In the genomic region with DNA sequence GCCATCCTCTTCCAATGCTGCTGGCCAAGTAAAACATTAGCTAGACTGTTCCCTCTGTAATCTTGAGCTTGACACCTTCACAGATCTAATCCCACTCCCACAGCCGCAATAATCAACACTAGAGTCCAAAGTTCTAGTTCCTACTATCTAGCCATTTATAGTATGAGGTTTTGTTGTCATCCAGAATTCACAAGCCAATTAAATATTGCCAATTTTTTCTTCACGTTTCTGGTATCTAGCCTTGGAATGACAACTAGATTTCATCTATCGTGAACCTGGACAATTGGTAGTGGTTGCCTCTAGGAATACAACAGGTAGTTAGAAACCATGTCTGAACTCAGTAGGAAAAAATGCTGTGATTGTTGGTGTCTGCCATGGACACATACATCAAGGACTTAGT, we compare ENCODE assay signal across 18 cellular contexts.
"Had no signal": no experiment of that assay in that cellular context is flagged by ENCODE, and none has a peak within 500 bp of the region (broad histone marks: within the 10 kb centered on the region; RNA-seq: fewer than 3 reads in every experiment).

No MANE protein-coding gene starts in this region.

- H3K27ac Mint-ChIP-seq: activated naive CD8-positive, alpha-beta T cell; memory B cell; natural killer cell treated with Interleukin-12 subunit alpha and Interleukin-12 subunit beta and Interleukin-15 and Interleukin-18, amount 100 ng/mL, for 72 hours; stimulated activated naive CD8-positive, alpha-beta T cell treated with anti-CD3 and anti-CD28 coated beads, Interleukin-15, Interleukin-2, amounts not matched to agents 100 ng/mL and 50 ng/mL, for 24 hours; T-helper 2 cell treated with Interferon-gamma antibody and Interleukin-4, amounts not matched to agents 5 μg/mL and 100 μg/mL, for 36 hours had no signal

- H3K27me3 Mint-ChIP-seq: activated naive CD8-positive, alpha-beta T cell; brain; memory B cell; natural killer cell treated with Interleukin-12 subunit alpha and Interleukin-12 subunit beta and Interleukin-15 and Interleukin-18, amount 100 ng/mL, for 72 hours; stimulated activated naive CD8-positive, alpha-beta T cell treated with anti-CD3 and anti-CD28 coated beads, Interleukin-15, Interleukin-2, amounts not matched to agents 100 ng/mL and 50 ng/mL, for 24 hours had no signal

- H3K4me3 ChIP-seq: coronary artery, prostate gland had no signal

- H3K36me3 ChIP-seq: prostate gland had no signal

- DNase-seq: activated CD4-positive, alpha-beta T cell treated with anti-CD3 and anti-CD28 coated beads, Interleukin-2, amount 50 U/mL, for 1 hour; activated CD8-positive, alpha-beta memory T cell treated with anti-CD3 and anti-CD28 coated beads for 24 hours; activated gamma-delta T cell treated with Interleukin-2 at 50 U/mL for 16 hours; amygdala; central memory CD4-positive, alpha-beta T cell; effector CD4-positive, alpha-beta T cell; foreskin fibroblast; glutamatergic neuron; immature natural killer cell; left cardiac atrium had no signal

- H3K4me3 Mint-ChIP-seq: activated naive CD8-positive, alpha-beta T cell; brain; immature natural killer cell; memory B cell; natural killer cell treated with Interleukin-12 subunit alpha and Interleukin-12 subunit beta and Interleukin-15 and Interleukin-18, amount 100 ng/mL, for 72 hours; stimulated activated naive CD8-positive, alpha-beta T cell treated with anti-CD3 and anti-CD28 coated beads, Interleukin-15, Interleukin-2, amounts not matched to agents 100 ng/mL and 50 ng/mL, for 24 hours; T-helper 2 cell treated with Interferon-gamma antibody and Interleukin-4, amounts not matched to agents 5 μg/mL and 100 μg/mL, for 36 hours had no signal

- ATAC-seq: left cardiac atrium; natural killer cell treated with Interleukin-12 subunit alpha and Interleukin-12 subunit beta and Interleukin-15 and Interleukin-18, amount 100 ng/mL, for 72 hours had no signal

- H3K9me3 ChIP-seq: prostate gland had no signal

- H3K4me1 ChIP-seq: prostate gland had no signal

- H3K27ac ChIP-seq: coronary artery, prostate gland had no signal
